Comparison of ENCODE assay signal across 8 cellular contexts in the genomic region with DNA sequence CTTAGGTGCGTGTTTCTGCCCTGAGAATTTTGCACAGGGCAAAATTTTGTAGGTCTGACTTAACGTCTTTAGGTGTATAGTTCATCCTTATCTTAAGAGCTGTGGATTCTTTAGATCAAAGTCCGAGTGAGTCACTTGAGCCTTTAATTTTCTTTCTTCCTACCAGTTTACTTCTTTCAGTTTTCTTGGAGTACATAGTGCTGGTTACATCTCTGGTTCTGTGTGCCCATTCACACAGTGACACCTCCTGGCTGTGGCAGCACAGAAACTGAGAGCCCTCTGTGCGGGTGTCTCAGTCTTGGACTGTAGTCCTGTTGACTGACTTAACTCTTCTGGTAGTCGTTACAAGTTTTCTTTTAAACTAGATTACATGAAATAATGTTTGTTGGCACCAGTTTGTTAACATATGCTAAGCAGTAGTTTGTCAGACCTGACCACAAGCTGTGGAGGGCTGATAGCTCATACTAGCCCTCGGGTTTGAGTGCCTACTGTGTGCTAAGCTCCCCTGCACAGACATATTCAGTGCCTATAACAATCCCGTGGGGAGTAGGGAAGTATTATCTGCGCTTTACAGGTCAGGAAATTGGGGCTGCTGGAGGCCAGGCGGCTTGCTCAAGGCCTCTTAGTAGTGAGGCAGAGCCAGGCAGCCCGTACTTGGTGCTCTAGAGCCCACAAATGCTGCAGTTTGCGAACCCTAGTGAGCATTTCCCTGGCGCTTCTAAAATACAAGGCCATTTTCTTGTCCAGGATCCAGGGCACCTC. TPM values are rescaled to one million over a fixed set of nuclear protein-coding genes. Genes with fewer than 3 reads are reported as not detected.
DNase-seq lines count a peak whose midpoint lies in the region; ATAC-seq, FAIRE-seq and TF ChIP-seq lines count a peak whose summit lies in the region.

No MANE protein-coding gene starts in this region.

- intact Hi-C loops in right lobe of liver (cut with DNase I), result no loop called here

- H3K4me3 ChIP-seq in bronchial epithelial cell (ENCODE audit: low read depth, low read length), result peak overlapping the region; percentile 82
- H3K4me3 ChIP-seq in right lobe of liver, result peak overlapping the region; percentile 79 to 88 (median 80)

- peaks cover 0 to 36% (median 13%) of the 10 kb centered on the region in 4 donors for H3K4me1 ChIP-seq in right lobe of liver

- H3K36me3 ChIP-seq in bronchial epithelial cell (ENCODE audit: control insufficient read depth, insufficient read depth, low read length) (peaks cover 3% of the 10 kb centered on the region), right lobe of liver (no peaks in the 10 kb centered on the region)

- peak overlapping the region; percentile 24 to 76 (median 75) for H3K27ac ChIP-seq in right lobe of liver

- no peaks in the 10 kb centered on the region for H3K27me3 Mint-ChIP-seq in T-helper 17 cell

- no peak for FAIRE-seq in bronchial epithelial cell (lab: Jason Lieb, UNC)

- no peak for TF ChIP-seq POLR2A in right lobe of liver (IDR thresholded peaks at IDR 0.05)

- DNase-seq in G401 (ENCODE audit: low spot score) (peak; percentile 68), T-helper 17 cell (peak in 1 of 3 donors; percentile 30), bronchial epithelial cell (ENCODE audit: low read depth) (peak; percentile 52), right lobe of liver (peak in 1 of 3 donors; percentile 39)
- peak; percentile 73 for DNase-seq in stimulated activated CD8-positive, alpha-beta memory T cell treated with anti-CD3 and anti-CD28 coated beads, Interleukin-4, amount 100 ng/mL, for 48 hours

- peak overlapping the region; percentile 88 for H3K27ac Mint-ChIP-seq in T-helper 17 cell

- H3K4me3 Mint-ChIP-seq in T-helper 17 cell, result peak overlapping the region; percentile 95

- peaks cover 2% of the 10 kb centered on the region for H3K36me3 Mint-ChIP-seq in T-helper 17 cell (ENCODE audit: low read depth)

- 13% methylated on average over 11 of the region's 12 CpGs for WGBS in right lobe of liver (ENCODE audit: insufficient coverage, low coverage, low lambda C conversion rate, missing lambda C conversion rate)

- H3K27me3 ChIP-seq in bronchial epithelial cell (ENCODE audit: control insufficient read depth, insufficient read depth, low read length), result no peaks in the 10 kb centered on the region
- no peaks in the 10 kb centered on the region for H3K27me3 ChIP-seq in right lobe of liver

- ATAC-seq in HG03354 (IDR thresholded peaks at IDR 0.05; ENCODE audit: poor library complexity, severe bottlenecking, unreplicated experiment) (peak; percentile 31), T-helper 17 cell (peak; percentile 50), right lobe of liver (peak; percentile 27 to 32 (median 30)), HG02840 (IDR thresholded peaks at IDR 0.05; ENCODE audit: low FRiP score, unreplicated experiment) (no peak), GM21619 (IDR thresholded peaks at IDR 0.05; ENCODE audit: unreplicated experiment) (no peak)

- peaks cover 60% of the 10 kb centered on the region for H3K4me1 Mint-ChIP-seq in T-helper 17 cell

- TF ChIP-seq CTCF in bronchial epithelial cell (IDR thresholded peaks at IDR 0.05; ENCODE audit: insufficient read depth, low read length, severe bottlenecking) (peak; percentile 34), right lobe of liver (IDR thresholded peaks at IDR 0.05) (peak; percentile 3 to 43 (median 37))

- no peaks in the 10 kb centered on the region for H3K9me3 ChIP-seq in T-helper 17 cell (ENCODE audit: control insufficient read depth, low read length, poor library complexity, severe bottlenecking)
- H3K9me3 ChIP-seq in right lobe of liver, result no peaks in the 10 kb centered on the region

- in situ Hi-C loops in G401 (cut with HindIII; ENCODE audit: low sequenced_read_pairs), result no loop called here

RNA-seq across cellular contexts. Expression of a gene that starts 1.6 kb away (rescaled TPM):
- total RNA-seq in G401 (2014; rRNA removed; shearing (Covaris generic)), result 47.2 and 80.3 TPM in 2 replicates
- total RNA-seq in T-helper 17 cell (100 to 1,000 TPM; 129 to 153 TPM), bronchial epithelial cell (48.4 and 49.0 TPM in 2 replicates), right lobe of liver (10 to 100 TPM; 23.9 to 59.6 (median 39.2) TPM)

Comparison
In these comparisons a context has a peak if more than half of its experiments do, and no peak if none do; other contexts are left out.
1. ATAC-seq: peak in HG03354 (single experiment), T-helper 17 cell (single experiment) and right lobe of liver (4 of 4); none in HG02840 (single experiment) and GM21619 (single experiment).